In genomic region chr2:28452534-28453081, GRCh38 we compare ENCODE assay signal across 8 cellular contexts. TPM values are rescaled to one million over a fixed set of nuclear protein-coding genes. Genes with fewer than 3 reads are reported as not detected.
DNase-seq lines count a peak whose midpoint lies in the region; ATAC-seq, FAIRE-seq and TF ChIP-seq lines count a peak whose summit lies in the region.

No MANE protein-coding gene starts in this region.

- H3K23ac ChIP-seq in IMR-90 (ENCODE audit: low read depth, low read length) = no peak overlapping the region

- H2BK20ac ChIP-seq in IMR-90 (ENCODE audit: low read depth, low read length) = peak overlapping the region; percentile 59; the same call in 1 of the 2 replicates

- H3K4me1 Mint-ChIP-seq in astrocyte (ENCODE audit: low read depth, unreplicated experiment) = peaks cover 23% of the 10 kb centered on the region

- H3K27ac Mint-ChIP-seq in astrocyte (ENCODE audit: unreplicated experiment) = no peak overlapping the region

- no peak overlapping the region for H3K4me3 Mint-ChIP-seq in astrocyte (ENCODE audit: unreplicated experiment)

- H4K91ac ChIP-seq in IMR-90 (ENCODE audit: insufficient read depth, low read depth, low read length) = no peak overlapping the region

- 0 out of 3 replicates have a peak overlapping the region, but pooled peaks have one; percentile 10 for H2BK15ac ChIP-seq in IMR-90 (ENCODE audit: low read depth, low read length)

- peak overlapping the region; percentile 77 for H2AK9ac ChIP-seq in IMR-90 (replicated peaks; ENCODE audit: low read depth, low read length, poor library complexity)

- H4K5ac ChIP-seq in IMR-90 (ENCODE audit: low read depth, low read length) = no peak overlapping the region

- H3K36me3 Mint-ChIP-seq in astrocyte (ENCODE audit: low read depth, unreplicated experiment) = peaks cover 4% of the 10 kb centered on the region

- no peak overlapping the region for H3K4me3 ChIP-seq in IMR-90 (ENCODE audit: insufficient read depth, low read depth, low read length)
- no peak overlapping the region for H3K4me3 ChIP-seq in astrocyte (ENCODE audit: insufficient read depth, low read depth, low read length)
- H3K4me3 ChIP-seq in iPS DF 6.9 (ENCODE audit: low read length) = no peak overlapping the region

- H3K56ac ChIP-seq in IMR-90 (ENCODE audit: extremely low read depth, insufficient read depth, low read length) = no peak overlapping the region

- H3K9me1 ChIP-seq in IMR-90 (ENCODE audit: insufficient read depth, low read length) = peaks cover 22% of the 10 kb centered on the region

- in situ Hi-C loops in IMR-90 (cut with MboI; ENCODE audit: low sequenced_read_pairs) = no loop called here

- H3K79me2 ChIP-seq in astrocyte (ENCODE audit: insufficient read depth, low read length) = no peaks in the 10 kb centered on the region

- H3K9ac ChIP-seq in IMR-90 (ENCODE audit: low read depth, low read length) (no peak overlapping the region), astrocyte (ENCODE audit: low read length) (no peak overlapping the region)

- TF ChIP-seq CTCF in GM10248 (IDR thresholded peaks at IDR 0.05; ENCODE audit: control extremely low read depth, extremely low read depth, low read depth, missing control alignments) (peak; percentile 94), IMR-90 (conservative IDR thresholded peaks at IDR 0.05; ENCODE audit: low read depth, low read length) (peak; percentile 90), astrocyte (IDR thresholded peaks at IDR 0.05; ENCODE audit: insufficient read depth, low read depth, low read length) (peak; percentile 67)

- H3K27me3 Mint-ChIP-seq in astrocyte (ENCODE audit: low read depth, unreplicated experiment) = peaks cover 3% of the 10 kb centered on the region

- H4K8ac ChIP-seq in IMR-90 (ENCODE audit: low read depth in 2 of 2, low read length in 2 of 2) = no peak overlapping the region

- peak overlapping the region; percentile 65; the same call in 1 of the 2 replicates for H2BK120ac ChIP-seq in IMR-90 (ENCODE audit: low read depth, low read length)

- BruUV-seq in IMR-90 (replicated peaks; lab: Mats Ljungman, UMichigan) = no TSS peak

- peaks cover 19% of the 10 kb centered on the region for H3K4me1 ChIP-seq in IMR-90 (ENCODE audit: control insufficient read depth, insufficient read depth, low read length)
- H3K4me1 ChIP-seq in astrocyte (ENCODE audit: insufficient read depth, low read length) = peaks cover 24% of the 10 kb centered on the region
- no peaks in the 10 kb centered on the region for H3K4me1 ChIP-seq in iPS DF 6.9 (ENCODE audit: control insufficient read depth, insufficient read depth, low read length)

- intact Hi-C loops in IMR-90 (cut with micrococcal nuclease) = loop anchor here (1.0 to 5.0 kb wide), 3 partner anchors 60 to 730 kb away; partner anchors contain the start of gene FOSL2

- no peak for TF ChIP-seq POLR2A in IMR-90 (IDR thresholded peaks at IDR 0.05; ENCODE audit: low read depth, low read length)

- dilution Hi-C loops in IMR-90 (cut with HindIII; ENCODE audit: low sequenced_read_pairs, unreplicated experiment) = no loop called here

- H3K27ac ChIP-seq in IMR-90 (ENCODE audit: insufficient read depth, low read length) = no peak overlapping the region
- H3K27ac ChIP-seq in astrocyte (ENCODE audit: low read depth, low read length) = no peak overlapping the region
- no peak overlapping the region for H3K27ac ChIP-seq in iPS DF 6.9 (ENCODE audit: low read length)

- H3K36me3 ChIP-seq in IMR-90 (ENCODE audit: control insufficient read depth, insufficient read depth, low read length) (no peaks in the 10 kb centered on the region), astrocyte (ENCODE audit: insufficient read depth, low read length) (no peaks in the 10 kb centered on the region), iPS DF 6.9 (ENCODE audit: control insufficient read depth, insufficient read depth, low read length) (no peaks in the 10 kb centered on the region)

- FAIRE-seq in astrocyte (lab: Jason Lieb, UNC) = no peak

- no peaks in the 10 kb centered on the region for H4K20me1 ChIP-seq in IMR-90 (ENCODE audit: insufficient read depth, low read length)
- no peaks in the 10 kb centered on the region for H4K20me1 ChIP-seq in astrocyte (ENCODE audit: insufficient read depth, low read length)

- H3K27me3 ChIP-seq in IMR-90 (ENCODE audit: control insufficient read depth, insufficient read depth, low read length) (no peaks in the 10 kb centered on the region), astrocyte (ENCODE audit: insufficient read depth, low read length) (no peaks in the 10 kb centered on the region), iPS DF 6.9 (ENCODE audit: control insufficient read depth, insufficient read depth, low read length) (no peaks in the 10 kb centered on the region)

- H2AFZ ChIP-seq in IMR-90 (replicated peaks; ENCODE audit: low read length, poor library complexity) = peak overlapping the region; percentile 81
- no peak overlapping the region for H2AFZ ChIP-seq in astrocyte (ENCODE audit: low read depth, low read length)

- CTCF ChIA-PET in GM10248 (lab: Yijun Ruan, JAX) = interaction anchor here (0.6 to 2.4 kb wide), 22 partner anchors 9 to 748 kb away, joined by 3 to 21 read pairs (median 4); no protein-coding TSS in a partner anchor
- CTCF ChIA-PET in IMR-90 (lab: Yijun Ruan, JAX) = interaction anchor here (0.7 to 1.4 kb wide), 2 partner anchors 62 to 729 kb away, joined by 3 to 5 read pairs; no protein-coding TSS in a partner anchor

- H2BK5ac ChIP-seq in IMR-90 (ENCODE audit: low read depth, low read length, poor library complexity, severe bottlenecking) = no peak overlapping the region

- POLR2A ChIA-PET in GM10248 (lab: Yijun Ruan, JAX) = no interaction called here
- POLR2A ChIA-PET in IMR-90 (lab: Charles Lee; ENCODE audit: unreplicated experiment) = interaction anchor here (0.5 kb wide), 1 partner anchor 442 kb away, joined by 11 read pairs; the partner anchor contains the start of gene WDR43

- peaks cover 0 to 26% of the 10 kb centered on the region in 2 experiments; a peak in 2 of 4 replicates for H3K79me1 ChIP-seq in IMR-90 (ENCODE audit: low read depth in 1 of 2, low read length in 2 of 2)

- H3K9me3 ChIP-seq in IMR-90 (ENCODE audit: control insufficient read depth, insufficient read depth, low read length) (no peaks in the 10 kb centered on the region), astrocyte (ENCODE audit: insufficient read depth, low read depth, low read length) (no peaks in the 10 kb centered on the region), iPS DF 6.9 (ENCODE audit: control insufficient read depth, insufficient read depth, low read length) (no peaks in the 10 kb centered on the region)

- peak overlapping the region; percentile 51; the same call in 1 of the 2 replicates for H3K4ac ChIP-seq in IMR-90 (ENCODE audit: low read depth, low read length)

- 75% methylated on average over 2 of the region's 7 CpGs; no CpG with 5 or more reads in 1 of the 2 experiments for WGBS in IMR-90 (ENCODE audit: extremely low coverage in 2 of 2, insufficient read length in 1 of 2), 2 experiments
- no CpG with 5 or more reads among the region's 7 CpGs for WGBS in iPS DF 6.9 (ENCODE audit: insufficient coverage, insufficient read length)

- no peak overlapping the region for H3K14ac ChIP-seq in IMR-90 (replicated peaks; ENCODE audit: low read depth, low read length)

- no peak overlapping the region for H3K18ac ChIP-seq in IMR-90 (ENCODE audit: low read depth, low read length)

- ATAC-seq in IMR-90 (ENCODE audit: low read depth) = peak; percentile 84
- ATAC-seq in GM19397 (IDR thresholded peaks at IDR 0.05; ENCODE audit: unreplicated experiment) = no peak

- DNase-seq in GM10248 (ENCODE audit: extremely low spot score) = peak; percentile 79
- DNase-seq in IMR-90 = peak; percentile 27
- DNase-seq in T-helper 22 cell (ENCODE audit: low read depth) = peak; percentile 36
- no peak for DNase-seq in astrocyte (ENCODE audit: low read depth)
- peak; percentile 61 for DNase-seq in iPS DF 6.9 (ENCODE audit: low read depth, low spot score)
- peak; percentile 64 to 84 for DNase-seq in stimulated activated CD4-positive, alpha-beta T cell treated with anti-CD3 and anti-CD28 coated beads, Interleukin-15, amount 100 ng/mL, for 48 hours (ENCODE audit: low read depth in 2 of 2)
- no peak for DNase-seq in RKO (ENCODE audit: low spot score)

- H3K4me2 ChIP-seq in IMR-90 (ENCODE audit: low read depth, low read length) (no peak overlapping the region), astrocyte (ENCODE audit: low read length) (no peak overlapping the region)

- peak; percentile 92 for TF ChIP-seq RAD21 in IMR-90 (IDR thresholded peaks at IDR 0.05; ENCODE audit: low read length)

- H2AK5ac ChIP-seq in IMR-90 (ENCODE audit: low read depth, low read length) = peak overlapping the region; percentile 56; the same call in 1 of the 2 replicates

- H3K9me3 Mint-ChIP-seq in astrocyte (ENCODE audit: unreplicated experiment) = no peaks in the 10 kb centered on the region

TF ChIP-seq in IMR-90, 13 proteins besides CTCF, POLR2A, EP300 and RAD21:
- TF ChIP-seq MAZ (IDR thresholded peaks at IDR 0.05; ENCODE audit: borderline replicate concordance, low read depth, low read length) (peak; percentile 14; the same call in 1 of the 2 replicates), SMC3 (IDR thresholded peaks at IDR 0.05; ENCODE audit: low read depth, low read length) (peak; percentile 87), BHLHE40 (IDR thresholded peaks at IDR 0.05; ENCODE audit: low read depth, low read length) (no peak)
TF ChIP-seq in IMR-90: peak in this region for 2.

RNA-seq across cellular contexts. Expression of gene PLB1, which starts 43.3 kb away (rescaled TPM):
- total RNA-seq in IMR-90 (2012; rRNA removed) (0.90 and 1.4 TPM in 2 replicates), astrocyte (0.98 and 1.9 TPM in 2 replicates)
- 0.43 and 0.74 TPM in 2 replicates for polyA plus RNA-seq in IMR-90 (2012; rRNA removed)
- 0.09 and 0.34 TPM in 2 replicates for polyA plus RNA-seq in IMR-90 (2012; cell fraction: cytosol; rRNA removed)
- 2.0 and 4.3 TPM in 2 replicates for polyA plus RNA-seq in IMR-90 (2012; cell fraction: nucleus; rRNA removed; ENCODE audit: low replicate concordance)

RNA-seq across cellular contexts. Expression of gene FOSL2, which starts 60.0 kb away (rescaled TPM):
- total RNA-seq in IMR-90 (2012; rRNA removed) (31.4 and 32.2 TPM in 2 replicates), astrocyte (156 and 158 TPM in 2 replicates)
- 46.3 and 51.1 TPM in 2 replicates for polyA plus RNA-seq in IMR-90 (2012; rRNA removed)
- polyA plus RNA-seq in IMR-90 (2012; cell fraction: cytosol; rRNA removed) = 52.1 and 52.3 TPM in 2 replicates
- polyA plus RNA-seq in IMR-90 (2012; cell fraction: nucleus; rRNA removed; ENCODE audit: low replicate concordance) = 91.1 and 119 TPM in 2 replicates

Comparison
In these comparisons a context has a peak if more than half of its experiments do, and no peak if none do; other contexts are left out.
1. DNase-seq: peak in GM10248 (single experiment), IMR-90 (single experiment), T-helper 22 cell (single experiment), iPS DF 6.9 (single experiment) and stimulated activated CD4-positive, alpha-beta T cell treated with anti-CD3 and anti-CD28 coated beads, Interleukin-15, amount 100 ng/mL, for 48 hours (2 of 2); none in astrocyte (single experiment) and RKO (single experiment).
2. Peak in every context shown above with its lines, with median percentiles within 50 percentile points of each other: CTCF ChIP-seq.